Comparison of ENCODE assay signal across 8 cellular contexts in the genomic region with DNA sequence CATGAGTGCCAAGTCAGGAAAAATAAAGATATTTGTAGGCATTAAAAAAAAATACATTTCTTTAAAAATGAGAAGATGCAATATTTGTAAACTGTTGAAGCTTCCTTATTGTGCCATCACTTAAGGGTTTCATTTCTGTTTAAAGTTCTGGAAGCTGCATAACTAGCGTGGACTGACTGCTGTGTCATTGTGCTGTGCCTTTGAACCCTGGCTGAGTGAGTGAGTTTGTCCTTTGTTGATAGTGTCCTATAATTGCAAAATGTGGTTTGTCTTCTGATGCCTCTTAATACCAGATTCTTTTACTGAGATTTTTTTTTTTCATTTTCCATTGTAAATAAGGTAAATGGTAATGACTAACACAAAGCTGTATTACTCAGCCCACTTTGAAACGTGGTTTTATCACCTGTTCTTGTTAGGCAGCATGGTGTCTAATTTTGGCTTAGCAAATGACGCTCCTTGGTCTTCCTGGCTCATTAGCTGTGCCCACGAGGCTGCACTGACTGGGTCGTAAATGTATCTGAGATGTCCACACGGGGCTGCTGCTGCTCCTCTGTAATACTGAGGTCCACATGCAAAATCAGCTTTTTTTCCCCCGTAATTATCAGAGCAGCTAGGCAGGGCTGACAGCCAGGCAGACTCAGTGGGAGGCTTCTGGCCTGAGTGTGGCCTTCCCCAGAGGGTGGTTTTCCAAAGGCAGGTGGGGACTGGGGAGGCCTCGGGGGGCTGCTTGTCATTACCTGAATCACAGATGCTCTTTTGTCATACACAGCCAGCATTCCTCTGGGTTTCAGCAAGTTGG. TPM values are rescaled to one million over a fixed set of nuclear protein-coding genes. Genes with fewer than 3 reads are reported as not detected.
A peak's percentile ranks its signal among the peaks of the same experiment; 100 is the strongest.
DNase-seq lines count a peak whose midpoint lies in the region; ATAC-seq and TF ChIP-seq lines count a peak whose summit lies in the region.

No MANE protein-coding gene starts in this region.

- no peaks in the 10 kb centered on the region for H3K9me3 Mint-ChIP-seq in stimulated activated naive CD8-positive, alpha-beta T cell treated with anti-CD3 and anti-CD28 coated beads, Interleukin-15, Interleukin-2, amounts not matched to agents 100 ng/mL and 50 ng/mL, for 24 hours

- H3K4me3 Mint-ChIP-seq in stimulated activated naive CD8-positive, alpha-beta T cell treated with anti-CD3 and anti-CD28 coated beads, Interleukin-15, Interleukin-2, amounts not matched to agents 100 ng/mL and 50 ng/mL, for 24 hours, result peak overlapping the region; percentile 56

- peak overlapping the region; percentile 98 for H3K27ac Mint-ChIP-seq in stimulated activated naive CD8-positive, alpha-beta T cell treated with anti-CD3 and anti-CD28 coated beads, Interleukin-15, Interleukin-2, amounts not matched to agents 100 ng/mL and 50 ng/mL, for 24 hours

- H3K27ac ChIP-seq in HUES48 (ENCODE audit: low read depth, low read length) (peak overlapping the region; percentile 56), heart right ventricle (peak overlapping the region in 1 of 10 donors; percentile 4)

- peaks cover 72% of the 10 kb centered on the region for H3K4me1 Mint-ChIP-seq in stimulated activated naive CD8-positive, alpha-beta T cell treated with anti-CD3 and anti-CD28 coated beads, Interleukin-15, Interleukin-2, amounts not matched to agents 100 ng/mL and 50 ng/mL, for 24 hours (ENCODE audit: low read depth)

- peak in 7 of 9 donors; percentile 23 to 45 (median 37) for TF ChIP-seq CTCF in heart right ventricle (IDR thresholded peaks at IDR 0.05)

- DNase-seq in AG08396 (ENCODE audit: low spot score) (peak; percentile 45), heart right ventricle (peak in 1 of 2 donors; percentile 12), NCI-H82 treated with DMSO at 0.1 percent for 48 hours (lab: John Stamatoyannopoulos, UW; ENCODE audit: unreplicated experiment) (no peak), NCI-H2171 treated with DMSO at 0.1 percent for 48 hours (lab: John Stamatoyannopoulos, UW) (no peak)
- peak; percentile 38 for DNase-seq in activated CD8-positive, alpha-beta memory T cell treated with anti-CD3 and anti-CD28 coated beads, Interleukin-2, amount 50 U/mL, for 4 hours

- H3K27me3 ChIP-seq in HUES48 (ENCODE audit: control insufficient read depth, insufficient read depth, low read length), result no peaks in the 10 kb centered on the region
- H3K27me3 ChIP-seq in heart right ventricle, result no peaks in the 10 kb centered on the region

- H3K9me3 ChIP-seq in HUES48 (ENCODE audit: control insufficient read depth, insufficient read depth, low read length), result no peaks in the 10 kb centered on the region
- H3K9me3 ChIP-seq in heart right ventricle, result no peaks in the 10 kb centered on the region

- H3K27me3 Mint-ChIP-seq in stimulated activated naive CD8-positive, alpha-beta T cell treated with anti-CD3 and anti-CD28 coated beads, Interleukin-15, Interleukin-2, amounts not matched to agents 100 ng/mL and 50 ng/mL, for 24 hours, result no peaks in the 10 kb centered on the region

- H3K4me3 ChIP-seq in HUES48 (ENCODE audit: low read depth, low read length), result no peak overlapping the region
- H3K4me3 ChIP-seq in heart right ventricle, result no peak overlapping the region

- no peak overlapping the region for H3K9ac ChIP-seq in HUES48 (ENCODE audit: low read depth, low read length)

- peaks cover 74% of the 10 kb centered on the region for H3K36me3 Mint-ChIP-seq in stimulated activated naive CD8-positive, alpha-beta T cell treated with anti-CD3 and anti-CD28 coated beads, Interleukin-15, Interleukin-2, amounts not matched to agents 100 ng/mL and 50 ng/mL, for 24 hours (ENCODE audit: low read depth)

- intact Hi-C loops in heart right ventricle (cut with DNase I), result no loop called here

- 40 to 43% methylated on average over 8 of the region's 8 CpGs for WGBS in heart right ventricle, 2 donors

- peaks cover 47% of the 10 kb centered on the region for H3K36me3 ChIP-seq in HUES48 (ENCODE audit: control insufficient read depth, insufficient read depth, low read length)
- peaks cover 0 to 84% (median 31%) of the 10 kb centered on the region in 9 donors for H3K36me3 ChIP-seq in heart right ventricle

- H3K4me1 ChIP-seq in HUES48 (ENCODE audit: control insufficient read depth, insufficient read depth, low read length), result peaks cover 26% of the 10 kb centered on the region
- peaks cover 0 to 24% (median 0%) of the 10 kb centered on the region in 9 donors for H3K4me1 ChIP-seq in heart right ventricle

- ATAC-seq in heart right ventricle (peak; percentile 43 to 94 (median 88)), HG02970 (IDR thresholded peaks at IDR 0.05; ENCODE audit: low FRiP score, unreplicated experiment) (no peak)

RNA-seq across cellular contexts. Expression of a gene that starts 14.8 kb away (rescaled TPM):
- total RNA-seq in heart right ventricle, result 10 to 100 TPM in 3 of 10 donors, 1 to 10 TPM in 7; 6.1 to 10.5 (median 7.8) TPM
- polyA plus RNA-seq in heart right ventricle, result 1 to 10 TPM; 2.5 to 3.6 TPM

RNA-seq across cellular contexts. Expression of a gene that starts 33.4 kb away (rescaled TPM):
- total RNA-seq in heart right ventricle, result under 1 TPM in 3 of 10 donors, not detected in 7; 0.20 to 0.23 (median 0.23) TPM
- polyA plus RNA-seq in heart right ventricle, result under 1 TPM; 0.10 to 0.37 TPM

RNA-seq across cellular contexts. Expression of a gene that starts 48.3 kb away (rescaled TPM):
- not detected for total RNA-seq in heart right ventricle
- under 1 TPM in 1 of 2 donors, not detected in 1; 0.03 TPM for polyA plus RNA-seq in heart right ventricle

Comparison
In these comparisons a context has a peak if more than half of its experiments do, and no peak if none do; other contexts are left out.
1. DNase-seq: peak in AG08396 (single experiment) and activated CD8-positive, alpha-beta memory T cell treated with anti-CD3 and anti-CD28 coated beads, Interleukin-2, amount 50 U/mL, for 4 hours (single experiment); none in NCI-H82 treated with DMSO at 0.1 percent for 48 hours (single experiment) and NCI-H2171 treated with DMSO at 0.1 percent for 48 hours (single experiment).